Comparison of ENCODE assay signal across 1 cellular context in genomic region chr15:79970921-79971434, GRCh38.
TF ChIP-seq lines count a peak whose summit lies in the region.

BCL2A1 (minus strand) TSS chr15:79971196; CDS start chr15:79971119, 77 bp downstream.

TF ChIP-seq in GM12878, 131 proteins besides CTCF, POLR2A, EP300 and RAD21 (continued from another document and continues in another):
- TF ChIP-seq ZBTB40 (IDR thresholded peaks at IDR 0.05; ENCODE audit: borderline replicate concordance), result no peak; the same call in 1 of the 2 replicates
- TF ChIP-seq GATAD2B (conservative IDR thresholded peaks at IDR 0.05; ENCODE audit: low read depth), result peak; percentile 35; the same call in 1 of the 2 replicates
- TF ChIP-seq CBFB (IDR thresholded peaks at IDR 0.05; ENCODE audit: low read depth), result peak; percentile 77
- TF ChIP-seq HCFC1 (IDR thresholded peaks at IDR 0.05; ENCODE audit: low read length), result no peak
- TF ChIP-seq, protein P1, sequence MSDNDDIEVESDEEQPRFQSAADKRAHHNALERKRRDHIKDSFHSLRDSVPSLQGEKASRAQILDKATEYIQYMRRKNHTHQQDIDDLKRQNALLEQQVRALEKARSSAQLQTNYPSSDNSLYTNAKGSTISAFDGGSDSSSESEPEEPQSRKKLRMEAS (IDR thresholded peaks at IDR 0.05; ENCODE audit: low read depth, low read length), result no peak; the same call in 1 of the 2 replicates
- no peak for TF ChIP-seq KDM1A (IDR thresholded peaks at IDR 0.05; ENCODE audit: borderline replicate concordance)
- TF ChIP-seq MXI1 (IDR thresholded peaks at IDR 0.05; ENCODE audit: low read depth, low read length), result peak; percentile 72
- peak; percentile 78 for TF ChIP-seq RUNX3 (IDR thresholded peaks at IDR 0.05; ENCODE audit: low read length)
- TF ChIP-seq SREBF2 (IDR thresholded peaks at IDR 0.05; ENCODE audit: low read length), result no peak
- no peak for TF ChIP-seq CBX3 (IDR thresholded peaks at IDR 0.05; ENCODE audit: borderline replicate concordance, low read depth)
- no peak for TF ChIP-seq SMARCA5 (IDR thresholded peaks at IDR 0.05)
- TF ChIP-seq CREB1 (IDR thresholded peaks at IDR 0.05; ENCODE audit: low read depth), result peak; percentile 97
- no peak for TF ChIP-seq SIX5 (IDR thresholded peaks at IDR 0.05; ENCODE audit: low read depth, low read length, severe bottlenecking)
- TF ChIP-seq YBX1 (IDR thresholded peaks at IDR 0.05), result no peak
- TF ChIP-seq HDGF (IDR thresholded peaks at IDR 0.05), result 0 out of 2 replicates have a peak, but pooled peaks have one; percentile 32
- peak; percentile 99 for TF ChIP-seq POLR2AphosphoS5 (IDR thresholded peaks at IDR 0.05; ENCODE audit: low read length)
- TF ChIP-seq SPI1 (IDR thresholded peaks at IDR 0.05; ENCODE audit: borderline replicate concordance, insufficient read depth, low read depth, low read length), result peak; percentile 96
- TF ChIP-seq TBL1XR1 (IDR thresholded peaks at IDR 0.05; ENCODE audit: low read depth, low read length), result peak; percentile 75; the same call in 1 of the 2 replicates
- 0 out of 2 replicates have a peak, but pooled peaks have one; percentile 60 for TF ChIP-seq CBX5 (IDR thresholded peaks at IDR 0.05; ENCODE audit: low read depth)
- peak; percentile 96 for TF ChIP-seq SMAD5 (IDR thresholded peaks at IDR 0.05; ENCODE audit: low read depth)
- TF ChIP-seq SP1 (IDR thresholded peaks at IDR 0.05; ENCODE audit: low read depth, low read length), result peak; percentile 53
- TF ChIP-seq ZSCAN29 (IDR thresholded peaks at IDR 0.05), result no peak
- peak; percentile 55 to 76; a peak in 3 of 4 replicates for TF ChIP-seq BHLHE40 (IDR thresholded peaks at IDR 0.05; ENCODE audit: borderline replicate concordance in 1 of 2, low read depth in 2 of 2, low read length in 1 of 2)
- no peak for TF ChIP-seq IRF5 (IDR thresholded peaks at IDR 0.05; ENCODE audit: borderline replicate concordance)
- no peak for TF ChIP-seq NFYA (IDR thresholded peaks at IDR 0.05; ENCODE audit: borderline replicate concordance, low read depth, low read length)
- peak; percentile 52; the same call in 1 of the 2 replicates for TF ChIP-seq TARDBP (IDR thresholded peaks at IDR 0.05; ENCODE audit: borderline replicate concordance)
- TF ChIP-seq RCOR1 (conservative IDR thresholded peaks at IDR 0.05; ENCODE audit: low read depth, low read length), result no peak
- no peak for TF ChIP-seq E2F4 (IDR thresholded peaks at IDR 0.05; ENCODE audit: low read depth, low read length)
- no peak for TF ChIP-seq ASH2L (IDR thresholded peaks at IDR 0.05; ENCODE audit: borderline replicate concordance, low read depth)
- TF ChIP-seq, protein P2, sequence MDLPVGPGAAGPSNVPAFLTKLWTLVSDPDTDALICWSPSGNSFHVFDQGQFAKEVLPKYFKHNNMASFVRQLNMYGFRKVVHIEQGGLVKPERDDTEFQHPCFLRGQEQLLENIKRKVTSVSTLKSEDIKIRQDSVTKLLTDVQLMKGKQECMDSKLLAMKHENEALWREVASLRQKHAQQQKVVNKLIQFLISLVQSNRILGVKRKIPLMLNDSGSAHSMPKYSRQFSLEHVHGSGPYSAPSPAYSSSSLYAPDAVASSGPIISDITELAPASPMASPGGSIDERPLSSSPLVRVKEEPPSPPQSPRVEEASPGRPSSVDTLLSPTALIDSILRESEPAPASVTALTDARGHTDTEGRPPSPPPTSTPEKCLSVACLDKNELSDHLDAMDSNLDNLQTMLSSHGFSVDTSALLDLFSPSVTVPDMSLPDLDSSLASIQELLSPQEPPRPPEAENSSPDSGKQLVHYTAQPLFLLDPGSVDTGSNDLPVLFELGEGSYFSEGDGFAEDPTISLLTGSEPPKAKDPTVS (IDR thresholded peaks at IDR 0.05; ENCODE audit: low read depth, low read length), result no peak
- no peak for TF ChIP-seq ELK1 (IDR thresholded peaks at IDR 0.05; ENCODE audit: low read depth, low read length)
- peak; percentile 94; the same call in 2 of the 3 replicates for TF ChIP-seq POU2F2 (IDR thresholded peaks at IDR 0.05; ENCODE audit: borderline replicate concordance, low read depth, low read length)
- TF ChIP-seq EED (IDR thresholded peaks at IDR 0.05; ENCODE audit: low read depth), result peak; percentile 83
- peak; percentile 16 for TF ChIP-seq RELA (IDR thresholded peaks at IDR 0.05; ENCODE audit: borderline replicate concordance, partially characterized antibody)
- TF ChIP-seq, protein P3, sequence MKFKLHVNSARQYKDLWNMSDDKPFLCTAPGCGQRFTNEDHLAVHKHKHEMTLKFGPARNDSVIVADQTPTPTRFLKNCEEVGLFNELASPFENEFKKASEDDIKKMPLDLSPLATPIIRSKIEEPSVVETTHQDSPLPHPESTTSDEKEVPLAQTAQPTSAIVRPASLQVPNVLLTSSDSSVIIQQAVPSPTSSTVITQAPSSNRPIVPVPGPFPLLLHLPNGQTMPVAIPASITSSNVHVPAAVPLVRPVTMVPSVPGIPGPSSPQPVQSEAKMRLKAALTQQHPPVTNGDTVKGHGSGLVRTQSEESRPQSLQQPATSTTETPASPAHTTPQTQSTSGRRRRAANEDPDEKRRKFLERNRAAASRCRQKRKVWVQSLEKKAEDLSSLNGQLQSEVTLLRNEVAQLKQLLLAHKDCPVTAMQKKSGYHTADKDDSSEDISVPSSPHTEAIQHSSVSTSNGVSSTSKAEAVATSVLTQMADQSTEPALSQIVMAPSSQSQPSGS (IDR thresholded peaks at IDR 0.05; ENCODE audit: low read length), result peak; percentile 94
- peak; percentile 97 for TF ChIP-seq POLR2AphosphoS2 (IDR thresholded peaks at IDR 0.05; ENCODE audit: low read depth, low read length)
- no peak for TF ChIP-seq USF1 (IDR thresholded peaks at IDR 0.05; ENCODE audit: borderline replicate concordance, extremely low read length, insufficient read depth, low read depth, low read length)
- peak; percentile 96 for TF ChIP-seq MLLT1 (IDR thresholded peaks at IDR 0.05)
- TF ChIP-seq, protein P4, sequence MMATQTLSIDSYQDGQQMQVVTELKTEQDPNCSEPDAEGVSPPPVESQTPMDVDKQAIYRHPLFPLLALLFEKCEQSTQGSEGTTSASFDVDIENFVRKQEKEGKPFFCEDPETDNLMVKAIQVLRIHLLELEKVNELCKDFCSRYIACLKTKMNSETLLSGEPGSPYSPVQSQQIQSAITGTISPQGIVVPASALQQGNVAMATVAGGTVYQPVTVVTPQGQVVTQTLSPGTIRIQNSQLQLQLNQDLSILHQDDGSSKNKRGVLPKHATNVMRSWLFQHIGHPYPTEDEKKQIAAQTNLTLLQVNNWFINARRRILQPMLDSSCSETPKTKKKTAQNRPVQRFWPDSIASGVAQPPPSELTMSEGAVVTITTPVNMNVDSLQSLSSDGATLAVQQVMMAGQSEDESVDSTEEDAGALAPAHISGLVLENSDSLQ (IDR thresholded peaks at IDR 0.05), result peak; percentile 75
- TF ChIP-seq E4F1 (IDR thresholded peaks at IDR 0.05; ENCODE audit: borderline replicate concordance, partially characterized antibody), result no peak
- peak; percentile 62 for TF ChIP-seq BCL11A (IDR thresholded peaks at IDR 0.05; ENCODE audit: low read depth, low read length)
- peak; percentile 71 for TF ChIP-seq GABPA (IDR thresholded peaks at IDR 0.05; ENCODE audit: low read depth)
- TF ChIP-seq, protein P5, sequence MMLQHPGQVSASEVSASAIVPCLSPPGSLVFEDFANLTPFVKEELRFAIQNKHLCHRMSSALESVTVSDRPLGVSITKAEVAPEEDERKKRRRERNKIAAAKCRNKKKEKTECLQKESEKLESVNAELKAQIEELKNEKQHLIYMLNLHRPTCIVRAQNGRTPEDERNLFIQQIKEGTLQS (IDR thresholded peaks at IDR 0.05; ENCODE audit: borderline replicate concordance, extremely low read depth, low read depth, low read length), result no peak
- TF ChIP-seq FOXM1 (IDR thresholded peaks at IDR 0.05; ENCODE audit: low read depth, low read length), result peak; percentile 79; the same call in 1 of the 2 replicates
- TF ChIP-seq ZNF274 (IDR thresholded peaks at IDR 0.05; ENCODE audit: insufficient read depth, insufficient read length), result no peak
